ENCODE assay signal across 1 cellular context in the genomic region with DNA sequence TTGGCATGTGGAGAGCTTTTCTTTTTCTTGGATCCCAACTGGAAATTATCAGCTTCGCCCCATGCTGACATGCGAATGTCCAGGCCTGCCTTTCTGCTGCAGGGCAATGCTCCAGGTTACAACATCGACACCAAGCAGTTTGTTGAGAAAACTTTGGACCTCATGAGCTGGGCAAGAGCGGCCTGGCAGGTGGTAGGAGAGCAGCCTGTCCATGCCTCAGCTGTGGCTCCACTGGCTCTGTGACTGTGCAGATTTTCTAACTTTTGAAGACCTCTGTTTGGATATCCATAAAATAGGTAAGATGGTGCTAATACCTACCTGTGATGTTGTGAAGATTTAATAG.
A peak's percentile ranks its signal among the peaks of the same experiment; 100 is the strongest.
TF ChIP-seq lines count a peak whose summit lies in the region.

No MANE protein-coding gene starts in this region.

TF ChIP-seq in HepG2, 621 proteins besides CTCF, POLR2A, EP300 and RAD21:
- TF ChIP-seq MAFG (CRISPR knock-in tag; IDR thresholded peaks at IDR 0.05) = no peak
- no peak for TF ChIP-seq SP5 (CRISPR knock-in tag; IDR thresholded peaks at IDR 0.05; ENCODE audit: borderline replicate concordance, low read depth)
- TF ChIP-seq, protein P1, sequence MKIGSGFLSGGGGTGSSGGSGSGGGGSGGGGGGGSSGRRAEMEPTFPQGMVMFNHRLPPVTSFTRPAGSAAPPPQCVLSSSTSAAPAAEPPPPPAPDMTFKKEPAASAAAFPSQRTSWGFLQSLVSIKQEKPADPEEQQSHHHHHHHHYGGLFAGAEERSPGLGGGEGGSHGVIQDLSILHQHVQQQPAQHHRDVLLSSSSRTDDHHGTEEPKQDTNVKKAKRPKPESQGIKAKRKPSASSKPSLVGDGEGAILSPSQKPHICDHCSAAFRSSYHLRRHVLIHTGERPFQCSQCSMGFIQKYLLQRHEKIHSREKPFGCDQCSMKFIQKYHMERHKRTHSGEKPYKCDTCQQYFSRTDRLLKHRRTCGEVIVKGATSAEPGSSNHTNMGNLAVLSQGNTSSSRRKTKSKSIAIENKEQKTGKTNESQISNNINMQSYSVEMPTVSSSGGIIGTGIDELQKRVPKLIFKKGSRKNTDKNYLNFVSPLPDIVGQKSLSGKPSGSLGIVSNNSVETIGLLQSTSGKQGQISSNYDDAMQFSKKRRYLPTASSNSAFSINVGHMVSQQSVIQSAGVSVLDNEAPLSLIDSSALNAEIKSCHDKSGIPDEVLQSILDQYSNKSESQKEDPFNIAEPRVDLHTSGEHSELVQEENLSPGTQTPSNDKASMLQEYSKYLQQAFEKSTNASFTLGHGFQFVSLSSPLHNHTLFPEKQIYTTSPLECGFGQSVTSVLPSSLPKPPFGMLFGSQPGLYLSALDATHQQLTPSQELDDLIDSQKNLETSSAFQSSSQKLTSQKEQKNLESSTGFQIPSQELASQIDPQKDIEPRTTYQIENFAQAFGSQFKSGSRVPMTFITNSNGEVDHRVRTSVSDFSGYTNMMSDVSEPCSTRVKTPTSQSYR (CRISPR knock-in tag; IDR thresholded peaks at IDR 0.05; ENCODE audit: borderline replicate concordance) = no peak
- no peak for TF ChIP-seq ATF7-NPFF (CRISPR knock-in tag; IDR thresholded peaks at IDR 0.05; ENCODE audit: low read depth)
- TF ChIP-seq MAX (IDR thresholded peaks at IDR 0.05) = peak; percentile 68
- TF ChIP-seq TFDP1 (CRISPR knock-in tag; IDR thresholded peaks at IDR 0.05; ENCODE audit: borderline replicate concordance) = no peak
- no peak for TF ChIP-seq ZSCAN25 (CRISPR knock-in tag; IDR thresholded peaks at IDR 0.05)
- no peak for TF ChIP-seq ZMAT5 (CRISPR knock-in tag; IDR thresholded peaks at IDR 0.05; ENCODE audit: borderline replicate concordance, low read depth)
- TF ChIP-seq EHMT2 (IDR thresholded peaks at IDR 0.05; ENCODE audit: borderline replicate concordance, low read depth, low read length) = no peak
- TF ChIP-seq, protein P2, sequence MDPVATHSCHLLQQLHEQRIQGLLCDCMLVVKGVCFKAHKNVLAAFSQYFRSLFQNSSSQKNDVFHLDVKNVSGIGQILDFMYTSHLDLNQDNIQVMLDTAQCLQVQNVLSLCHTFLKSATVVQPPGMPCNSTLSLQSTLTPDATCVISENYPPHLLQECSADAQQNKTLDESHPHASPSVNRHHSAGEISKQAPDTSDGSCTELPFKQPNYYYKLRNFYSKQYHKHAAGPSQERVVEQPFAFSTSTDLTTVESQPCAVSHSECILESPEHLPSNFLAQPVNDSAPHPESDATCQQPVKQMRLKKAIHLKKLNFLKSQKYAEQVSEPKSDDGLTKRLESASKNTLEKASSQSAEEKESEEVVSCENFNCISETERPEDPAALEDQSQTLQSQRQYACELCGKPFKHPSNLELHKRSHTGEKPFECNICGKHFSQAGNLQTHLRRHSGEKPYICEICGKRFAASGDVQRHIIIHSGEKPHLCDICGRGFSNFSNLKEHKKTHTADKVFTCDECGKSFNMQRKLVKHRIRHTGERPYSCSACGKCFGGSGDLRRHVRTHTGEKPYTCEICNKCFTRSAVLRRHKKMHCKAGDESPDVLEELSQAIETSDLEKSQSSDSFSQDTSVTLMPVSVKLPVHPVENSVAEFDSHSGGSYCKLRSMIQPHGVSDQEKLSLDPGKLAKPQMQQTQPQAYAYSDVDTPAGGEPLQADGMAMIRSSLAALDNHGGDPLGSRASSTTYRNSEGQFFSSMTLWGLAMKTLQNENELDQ (CRISPR knock-in tag; IDR thresholded peaks at IDR 0.05; ENCODE audit: borderline replicate concordance) = no peak
- no peak for TF ChIP-seq MTA1 (CRISPR knock-in tag; IDR thresholded peaks at IDR 0.05; ENCODE audit: borderline replicate concordance)
- TF ChIP-seq ETV5 (CRISPR knock-in tag; IDR thresholded peaks at IDR 0.05; ENCODE audit: borderline replicate concordance) = no peak
- TF ChIP-seq ZNF605 (CRISPR knock-in tag; IDR thresholded peaks at IDR 0.05) = no peak
- TF ChIP-seq ZMYM2 (CRISPR knock-in tag; IDR thresholded peaks at IDR 0.05) = no peak
- no peak for TF ChIP-seq ZNF512B (CRISPR knock-in tag; IDR thresholded peaks at IDR 0.05; ENCODE audit: borderline replicate concordance)
- TF ChIP-seq CAMTA2 (CRISPR knock-in tag; IDR thresholded peaks at IDR 0.05; ENCODE audit: borderline replicate concordance) = no peak
- TF ChIP-seq ZFP82 (CRISPR knock-in tag; IDR thresholded peaks at IDR 0.05; ENCODE audit: borderline replicate concordance) = no peak
- TF ChIP-seq ZNF510 (CRISPR knock-in tag; IDR thresholded peaks at IDR 0.05; ENCODE audit: low read depth) = no peak
- TF ChIP-seq DR1 (CRISPR knock-in tag; IDR thresholded peaks at IDR 0.05) = no peak
- peak; percentile 57 for TF ChIP-seq HNF4A (CRISPR knock-in tag; IDR thresholded peaks at IDR 0.05)
- no peak for TF ChIP-seq ZNF468 (CRISPR knock-in tag; IDR thresholded peaks at IDR 0.05)
- TF ChIP-seq ZNF687 (CRISPR knock-in tag; IDR thresholded peaks at IDR 0.05) = peak; percentile 37
- TF ChIP-seq RXRB (CRISPR knock-in tag; IDR thresholded peaks at IDR 0.05; ENCODE audit: borderline replicate concordance) = no peak
